In the genomic region with DNA sequence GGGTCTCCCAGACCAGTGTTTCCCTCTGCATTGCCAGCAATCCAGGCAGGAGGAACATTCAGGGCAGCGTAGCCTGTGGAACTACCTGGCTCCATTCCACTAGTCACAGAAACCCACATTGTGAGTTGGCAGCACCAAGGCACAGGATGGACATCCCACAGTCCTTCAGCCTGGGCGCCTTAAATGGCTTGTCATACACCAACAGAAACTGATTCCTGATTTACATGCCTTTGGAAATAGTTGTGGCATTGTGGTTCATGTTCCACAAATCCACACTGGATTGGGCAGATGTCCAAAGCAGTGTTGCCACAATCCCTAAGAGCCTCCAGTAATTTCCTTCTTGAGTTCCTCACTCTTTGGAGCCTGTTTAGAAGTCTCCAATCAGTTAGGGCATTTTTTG, we compare ENCODE assay signal across 13 cellular contexts.
DNase-seq lines count a peak whose midpoint lies in the region; ATAC-seq lines count a peak whose summit lies in the region.
"Had no signal": no experiment of that assay in that cellular context is flagged by ENCODE, and none has a peak within 500 bp of the region (broad histone marks: within the 10 kb centered on the region; RNA-seq: fewer than 3 reads in every experiment).

No MANE protein-coding gene starts in this region.

- H3K4me1 Mint-ChIP-seq in activated T-cell treated with anti-CD3 and anti-CD28 coated beads, Interleukin-2, amount 50 U/mL, for 72 hours (ENCODE audit: low read depth): no peaks in the 10 kb centered on the region

- H3K9me3 Mint-ChIP-seq in activated T-cell treated with anti-CD3 and anti-CD28 coated beads, Interleukin-2, amount 50 U/mL, for 72 hours: peaks cover 0 to 2% of the 10 kb centered on the region in 2 donors
- H3K9me3 Mint-ChIP-seq: neural progenitor cell had no signal

- peak; percentile 68 for DNase-seq in GM03348 (ENCODE audit: low spot score)
- peak; percentile 36 for DNase-seq in SW480 (ENCODE audit: low spot score)
- DNase-seq in fibroblast of peridontal ligament (ENCODE audit: extremely low read depth): peak; percentile 99
- peak; percentile 90 for DNase-seq in renal cortical epithelial cell (ENCODE audit: low read depth)
- no peak for DNase-seq in activated T-cell treated with anti-CD3 and anti-CD28 coated beads, Interleukin-2, amount 50 U/mL, for 72 hours
- DNase-seq in hippocampal formation (lab: John Stamatoyannopoulos, UW): no peak
- DNase-seq in NOMO-1 treated with dmso at 0.1 percent for 144 hours (lab: John Stamatoyannopoulos, UW; ENCODE audit: unreplicated experiment): no peak
- DNase-seq: activated T-cell treated with anti-CD3 and anti-CD28 coated beads for 4 hours; Caco-2; stimulated activated CD4-positive, alpha-beta T cell treated with anti-CD3 and anti-CD28 coated beads, Interleukin-2, amount 100 ng/mL, for 24 hours; stimulated activated naive CD4-positive, alpha-beta T cell treated with Interleukin-2 at 50 U/mL for 16 hours had no signal

- no peak overlapping the region for H3K4me3 Mint-ChIP-seq in activated T-cell treated with anti-CD3 and anti-CD28 coated beads, Interleukin-2, amount 50 U/mL, for 72 hours
- H3K4me3 Mint-ChIP-seq: neural progenitor cell had no signal

- no peak overlapping the region for H3K27ac Mint-ChIP-seq in activated T-cell treated with anti-CD3 and anti-CD28 coated beads, Interleukin-2, amount 50 U/mL, for 72 hours
- H3K27ac Mint-ChIP-seq: neural progenitor cell had no signal

- no peaks in the 10 kb centered on the region for H3K36me3 Mint-ChIP-seq in activated T-cell treated with anti-CD3 and anti-CD28 coated beads, Interleukin-2, amount 50 U/mL, for 72 hours (ENCODE audit: insufficient read depth in 2 of 2)

- no peak for ATAC-seq in activated T-cell treated with anti-CD3 and anti-CD28 coated beads, Interleukin-2, amount 50 U/mL, for 72 hours (replicated peaks in 1 of 2)
- ATAC-seq in GM18498 (IDR thresholded peaks at IDR 0.05; ENCODE audit: unreplicated experiment): no peak

- H3K27me3 Mint-ChIP-seq in activated T-cell treated with anti-CD3 and anti-CD28 coated beads, Interleukin-2, amount 50 U/mL, for 72 hours (ENCODE audit: low read depth): no peaks in the 10 kb centered on the region

Comparison
In these comparisons a context has a peak if more than half of its experiments do, and no peak if none do; other contexts are left out.
1. DNase-seq: peak in GM03348 (single experiment), SW480 (single experiment), fibroblast of peridontal ligament (single experiment) and renal cortical epithelial cell (single experiment); none in activated T-cell treated with anti-CD3 and anti-CD28 coated beads, Interleukin-2, amount 50 U/mL, for 72 hours (0 of 2), hippocampal formation (0 of 2) and NOMO-1 treated with dmso at 0.1 percent for 144 hours (single experiment).